8 cellular contexts compared by ENCODE assay signal in the genomic region with DNA sequence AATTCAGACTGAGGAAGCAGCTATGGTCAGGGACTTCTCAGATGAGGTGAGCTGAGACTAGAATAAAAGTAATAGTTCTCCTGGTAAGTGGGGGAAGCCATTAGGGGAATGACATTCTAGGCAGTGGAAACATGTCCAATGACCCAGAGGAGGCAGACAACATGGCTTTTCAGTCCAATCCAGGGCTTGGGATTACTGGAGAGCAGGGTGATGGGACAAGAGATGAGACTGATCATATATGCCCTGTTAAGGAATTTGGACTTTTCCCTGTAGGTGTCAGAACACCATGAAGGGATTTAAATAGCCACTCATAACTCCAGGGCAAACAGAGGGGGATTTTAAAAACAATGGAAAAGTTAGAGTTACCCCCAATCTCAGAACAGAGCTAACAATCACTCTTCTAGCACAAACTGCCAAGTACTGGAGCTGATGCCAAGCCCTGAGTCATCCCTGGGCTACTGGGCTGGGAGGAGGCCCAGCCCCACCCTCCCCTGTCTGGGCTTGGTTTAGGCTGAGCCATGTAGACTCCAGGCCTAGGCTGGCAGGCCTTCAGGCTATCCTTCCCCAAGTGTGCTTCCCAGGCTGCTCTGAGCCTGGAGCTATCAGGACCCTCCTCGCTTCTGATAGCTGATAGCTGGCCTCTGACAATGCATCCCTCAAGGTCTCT. TPM values are rescaled to one million over a fixed set of nuclear protein-coding genes. Genes with fewer than 3 reads are reported as not detected.
A peak's percentile ranks its signal among the peaks of the same experiment; 100 is the strongest.
DNase-seq lines count a peak whose midpoint lies in the region; ATAC-seq and TF ChIP-seq lines count a peak whose summit lies in the region.

No MANE protein-coding gene starts in this region.

- no peaks in the 10 kb centered on the region for H3K27me3 ChIP-seq in SJSA1 (replicated peaks)

- H3K9me3 ChIP-seq in SJSA1 (replicated peaks) = no peaks in the 10 kb centered on the region

- no peak for TF ChIP-seq CTCF in fibroblast of the aortic adventitia (IDR thresholded peaks at IDR 0.05; ENCODE audit: insufficient read depth, low read length)

- peak overlapping the region; percentile 16 for H3K27ac ChIP-seq in SJSA1

- ATAC-seq in HG03378 (IDR thresholded peaks at IDR 0.05; ENCODE audit: unreplicated experiment) (no peak), HG03469 (IDR thresholded peaks at IDR 0.05; ENCODE audit: unreplicated experiment) (no peak)

- no peaks in the 10 kb centered on the region for H3K36me3 ChIP-seq in SJSA1

- H3K4me1 ChIP-seq in SJSA1 (replicated peaks) = peaks cover 24% of the 10 kb centered on the region

- H3K4me3 ChIP-seq in SJSA1 (no peak overlapping the region), fibroblast of the aortic adventitia (ENCODE audit: low read depth, low read length) (no peak overlapping the region)

- peak; percentile 71 for DNase-seq in GM04504 (ENCODE audit: low read depth)
- peak; percentile 73 to 75 for DNase-seq in SJSA1 (ENCODE audit: low read depth in 1 of 2, low spot score in 2 of 2)
- peak; percentile 90 for DNase-seq in fibroblast of the aortic adventitia (ENCODE audit: low read depth)
- peak; percentile 72 for DNase-seq in pons (ENCODE audit: low spot score)
- DNase-seq in activated CD8-positive, alpha-beta memory T cell treated with anti-CD3 and anti-CD28 coated beads, Interleukin-2, amount 50 U/mL, for 48 hours = no peak
- no peak for DNase-seq in activated CD4-positive, alpha-beta T cell treated with anti-CD3 and anti-CD28 coated beads, Interleukin-2, amount 50 U/mL, for 1 hour

RNA-seq across cellular contexts. Expression of gene MSN, which starts 22.7 kb away (rescaled TPM):
- total RNA-seq in SJSA1 (2014; rRNA removed; shearing (Covaris generic)) = 296 and 381 TPM in 2 replicates
- 175 and 335 TPM in 2 replicates for total RNA-seq in fibroblast of the aortic adventitia (ENCODE audit: low replicate concordance)

Comparison
In these comparisons a context has a peak if more than half of its experiments do, and no peak if none do; other contexts are left out.
1. DNase-seq: peak in GM04504 (single experiment), SJSA1 (2 of 2), fibroblast of the aortic adventitia (single experiment) and pons (single experiment); none in activated CD8-positive, alpha-beta memory T cell treated with anti-CD3 and anti-CD28 coated beads, Interleukin-2, amount 50 U/mL, for 48 hours (single experiment) and activated CD4-positive, alpha-beta T cell treated with anti-CD3 and anti-CD28 coated beads, Interleukin-2, amount 50 U/mL, for 1 hour (single experiment).